Comparison of ENCODE assay signal across 8 cellular contexts in genomic region chr19:48325265-48325910, GRCh38. TPM values are rescaled to one million over a fixed set of nuclear protein-coding genes. Genes with fewer than 3 reads are reported as not detected.
DNase-seq lines count a peak whose midpoint lies in the region; ATAC-seq, FAIRE-seq and TF ChIP-seq lines count a peak whose summit lies in the region.

A gene with protein sequence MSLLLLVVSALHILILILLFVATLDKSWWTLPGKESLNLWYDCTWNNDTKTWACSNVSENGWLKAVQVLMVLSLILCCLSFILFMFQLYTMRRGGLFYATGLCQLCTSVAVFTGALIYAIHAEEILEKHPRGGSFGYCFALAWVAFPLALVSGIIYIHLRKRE (plus strand): TSS chr19:48325552. CDS start chr19:48326845, 1,293 bp downstream.

- ATAC-seq in mucosa of descending colon (peak; percentile 4), HG03045 (IDR thresholded peaks at IDR 0.05; ENCODE audit: unreplicated experiment) (no peak)

- H3K4me1 ChIP-seq in endocrine pancreas (ENCODE audit: control insufficient read depth, insufficient read depth, low read length) (no peaks in the 10 kb centered on the region), mucosa of descending colon (ENCODE audit: low read depth) (peaks cover 52% of the 10 kb centered on the region)

- POLR2A ChIA-PET in activated CD8-positive, alpha-beta memory T cell treated with anti-CD3 and anti-CD28 coated beads for 36 hours (lab: Charles Lee): interaction anchor here (0.6 kb wide), 1 partner anchor 32 kb away, joined by 4 read pairs; no protein-coding TSS in a partner anchor

- peak within 1 kb of the TSS; percentile 77 for H3K9ac ChIP-seq in endocrine pancreas (ENCODE audit: control insufficient read depth, insufficient read depth, low read length)

- DNase-seq in GM12891 (ENCODE audit: insufficient read length, low spot score): peak; percentile 61
- peak; percentile 81 to 93 for DNase-seq in NOMO-1 (lab: John Stamatoyannopoulos, UW; ENCODE audit: unreplicated experiment in 2 of 2)
- peak; percentile 75 to 88 (median 77) for DNase-seq in mucosa of descending colon
- DNase-seq in stimulated activated CD8-positive, alpha-beta memory T cell treated with anti-CD3 and anti-CD28 coated beads, Interleukin-4, amount 100 ng/mL, for 48 hours: peak; percentile 88
- no peak for DNase-seq in NCI-H2107 (lab: John Stamatoyannopoulos, UW)

- TF ChIP-seq POLR2A in GM12891 (IDR thresholded peaks at IDR 0.05; ENCODE audit: low read depth, low read length): peak; percentile 32; the same call in 1 of the 2 replicates

- no peak for TF ChIP-seq CTCF in mucosa of descending colon (IDR thresholded peaks at IDR 0.05)

- peak; percentile 62 for FAIRE-seq in GM12891 (lab: Jason Lieb, UNC)

- H3K4me3 ChIP-seq in endocrine pancreas (ENCODE audit: control insufficient read depth, insufficient read depth, low read length) (no peak within 1 kb of the TSS), mucosa of descending colon (peak within 1 kb of the TSS; percentile 14)

- H3K9me3 ChIP-seq in endocrine pancreas (ENCODE audit: control insufficient read depth, low read length): no peaks in the 10 kb centered on the region
- H3K9me3 ChIP-seq in mucosa of descending colon: no peaks in the 10 kb centered on the region

- CTCF ChIA-PET in activated CD8-positive, alpha-beta memory T cell treated with anti-CD3 and anti-CD28 coated beads for 36 hours (lab: Charles Lee): interaction anchor here (10.6 kb wide), 1 partner anchor 9 kb away, joined by 120 read pairs; no protein-coding TSS in a partner anchor

- H3K36me3 ChIP-seq in endocrine pancreas (ENCODE audit: control insufficient read depth, insufficient read depth, low read length) (no peaks in the 10 kb centered on the region), mucosa of descending colon (ENCODE audit: low read depth) (no peaks in the 10 kb centered on the region)

- intact Hi-C loops in mucosa of descending colon (cut with DNase I, micrococcal nuclease): no loop called here

- no peaks in the 10 kb centered on the region for H3K27me3 ChIP-seq in endocrine pancreas (ENCODE audit: control insufficient read depth, insufficient read depth, low read length)

TF ChIP-seq in GM12891, 5 proteins besides CTCF, POLR2A, EP300 and RAD21:
- TF ChIP-seq PAX5 (IDR thresholded peaks at IDR 0.05; ENCODE audit: insufficient read depth, low read length, severe bottlenecking) (no peak), POLR2AphosphoS5 (IDR thresholded peaks at IDR 0.05; ENCODE audit: low read depth, low read length) (peak; percentile 47; the same call in 1 of the 2 replicates), SPI1 (IDR thresholded peaks at IDR 0.05; ENCODE audit: low read depth, low read length) (peak; percentile 76; the same call in 1 of the 2 replicates), TAF1 (IDR thresholded peaks at IDR 0.05; ENCODE audit: low read depth, low read length) (0 out of 2 replicates have a peak, but pooled peaks have one; percentile 15), POU2F2 (IDR thresholded peaks at IDR 0.05; ENCODE audit: low read depth, low read length) (no peak)

RNA-seq across cellular contexts. Expression of the gene that starts here (rescaled TPM):
- 96.4 TPM for polyA plus RNA-seq in GM12891 (2012; ENCODE audit: low read depth, missing spikeins)
- total RNA-seq in activated CD8-positive, alpha-beta memory T cell treated with anti-CD3 and anti-CD28 coated beads for 36 hours: 100 to 1,000 TPM; 227 to 244 TPM
- 100 to 1,000 TPM in 1 of 3 donors, 10 to 100 TPM in 2; 10.3 to 109 (median 36.2) TPM for total RNA-seq in mucosa of descending colon
